1 cellular context compared by ENCODE assay signal in the genomic region with DNA sequence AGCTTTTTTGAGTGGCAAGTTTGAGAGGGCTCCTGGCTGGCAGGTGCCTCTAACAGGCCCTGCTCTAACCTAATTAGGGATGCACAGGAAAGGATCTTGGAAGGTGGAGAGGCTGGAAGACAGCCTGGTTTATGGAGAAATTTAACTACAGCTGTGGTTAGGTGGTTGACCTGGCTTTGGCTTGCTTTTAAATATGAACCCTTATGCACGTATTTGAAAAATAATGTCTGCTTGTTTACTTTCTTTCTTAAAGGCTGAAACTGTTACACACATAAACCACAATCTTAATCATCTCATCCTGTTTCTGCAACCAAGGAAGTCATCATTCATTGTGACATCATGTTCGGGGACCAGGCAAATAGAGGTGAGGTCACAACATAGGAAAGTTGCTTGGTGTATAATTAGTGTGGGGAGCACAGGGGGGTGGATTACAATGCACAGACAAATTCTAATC.
A peak's percentile ranks its signal among the peaks of the same experiment; 100 is the strongest.
TF ChIP-seq lines count a peak whose summit lies in the region.

No MANE protein-coding gene starts in this region.

TF ChIP-seq in HepG2, 621 proteins besides CTCF, POLR2A, EP300 and RAD21:
- TF ChIP-seq CREB1 (IDR thresholded peaks at IDR 0.05), result 0 out of 2 replicates have a peak, but pooled peaks have one; percentile 28
- TF ChIP-seq CREB1 (CRISPR knock-in tag; IDR thresholded peaks at IDR 0.05), result no peak
- no peak for TF ChIP-seq ZBTB49 (CRISPR knock-in tag; IDR thresholded peaks at IDR 0.05; ENCODE audit: borderline replicate concordance)
